In genomic region chr22:21642584-21643448, GRCh38 we compare ENCODE assay signal across 8 cellular contexts. TPM values are rescaled to one million over a fixed set of nuclear protein-coding genes. Genes with fewer than 3 reads are reported as not detected.
DNase-seq lines count a peak whose midpoint lies in the region; ATAC-seq and TF ChIP-seq lines count a peak whose summit lies in the region.

No MANE protein-coding gene starts in this region.

- 3% methylated on average over 18 of the region's 56 CpGs; no CpG with 5 or more reads in 1 of the 2 experiments for WGBS in IMR-90 (ENCODE audit: extremely low coverage in 2 of 2, insufficient read length in 1 of 2), 2 experiments

- H2BK5ac ChIP-seq in IMR-90 (ENCODE audit: low read depth, low read length, poor library complexity, severe bottlenecking), result no peak overlapping the region

- H3K4me1 ChIP-seq in IMR-90 (ENCODE audit: control insufficient read depth, insufficient read depth, low read length) (peaks cover 1% of the 10 kb centered on the region; the same call in 1 of the 2 replicates), rectal smooth muscle tissue (ENCODE audit: control insufficient read depth, insufficient read depth, low read length) (peaks cover 4% of the 10 kb centered on the region)

- H3K27ac Mint-ChIP-seq in activated naive CD8-positive, alpha-beta T cell, result peak overlapping the region; percentile 89

- TF ChIP-seq CTCF in IMR-90 (conservative IDR thresholded peaks at IDR 0.05; ENCODE audit: low read depth, low read length), result peak; percentile 62

- H3K4me1 Mint-ChIP-seq in activated naive CD8-positive, alpha-beta T cell (ENCODE audit: low read depth), result peaks cover 29% of the 10 kb centered on the region

- H3K27me3 Mint-ChIP-seq in activated naive CD8-positive, alpha-beta T cell, result no peaks in the 10 kb centered on the region

- H3K27ac ChIP-seq in IMR-90 (ENCODE audit: insufficient read depth, low read length) (peak overlapping the region; percentile 53; the same call in 1 of the 2 replicates), rectal smooth muscle tissue (ENCODE audit: low read depth, low read length) (peak overlapping the region; percentile 12)

- H2BK15ac ChIP-seq in IMR-90 (ENCODE audit: low read depth, low read length), result no peak overlapping the region

- peak; percentile 85 for DNase-seq in ELF-1 (ENCODE audit: low read depth, low spot score)
- DNase-seq in IMR-90, result peak; percentile 44
- DNase-seq in SHP77 (lab: John Stamatoyannopoulos, UW), result peak; percentile 65 to 70
- no peak for DNase-seq in left ventricle myocardium superior

- intact Hi-C loops in IMR-90 (cut with micrococcal nuclease), result no loop called here
- intact Hi-C loops in left ventricle myocardium superior (cut with micrococcal nuclease), result no loop called here

- H3K18ac ChIP-seq in IMR-90 (ENCODE audit: low read depth, low read length), result no peak overlapping the region

- peaks cover 6 to 27% of the 10 kb centered on the region in 2 experiments; a peak in 3 of 4 replicates for H3K79me1 ChIP-seq in IMR-90 (ENCODE audit: low read depth in 1 of 2, low read length in 2 of 2)

- H3K36me3 Mint-ChIP-seq in activated naive CD8-positive, alpha-beta T cell, result peaks cover 8% of the 10 kb centered on the region

- peak; percentile 60 for TF ChIP-seq RAD21 in IMR-90 (IDR thresholded peaks at IDR 0.05; ENCODE audit: low read length)

- peak overlapping the region; percentile 46; the same call in 1 of the 2 replicates for H3K23ac ChIP-seq in IMR-90 (ENCODE audit: low read depth, low read length)

- no peaks in the 10 kb centered on the region for H3K9me3 Mint-ChIP-seq in activated naive CD8-positive, alpha-beta T cell (ENCODE audit: low read depth)

- POLR2A ChIA-PET in IMR-90 (lab: Charles Lee; ENCODE audit: unreplicated experiment), result no interaction called here

- H3K4me2 ChIP-seq in IMR-90 (ENCODE audit: low read depth, low read length), result peak overlapping the region; percentile 90

- no peaks in the 10 kb centered on the region for H3K9me3 ChIP-seq in IMR-90 (ENCODE audit: control insufficient read depth, insufficient read depth, low read length)

- no peak overlapping the region for H4K5ac ChIP-seq in IMR-90 (ENCODE audit: low read depth, low read length)

- peak overlapping the region; percentile 93 for H3K4me3 Mint-ChIP-seq in activated naive CD8-positive, alpha-beta T cell

- no peak overlapping the region for H4K91ac ChIP-seq in IMR-90 (ENCODE audit: insufficient read depth, low read depth, low read length)

- ATAC-seq in IMR-90 (ENCODE audit: low read depth) (no peak), left ventricle myocardium superior (peak; percentile 8), HG03457 (IDR thresholded peaks at IDR 0.05; ENCODE audit: unreplicated experiment) (no peak), HG03521 (IDR thresholded peaks at IDR 0.05; ENCODE audit: unreplicated experiment) (no peak)

- in situ Hi-C loops in IMR-90 (cut with MboI; ENCODE audit: low sequenced_read_pairs), result no loop called here

- peaks cover 5% of the 10 kb centered on the region for H3K9me1 ChIP-seq in IMR-90 (ENCODE audit: insufficient read depth, low read length)

- H2AK9ac ChIP-seq in IMR-90 (replicated peaks; ENCODE audit: low read depth, low read length, poor library complexity), result peak overlapping the region; percentile 73

- no peak overlapping the region for H3K4ac ChIP-seq in IMR-90 (ENCODE audit: low read depth, low read length)

- no peak overlapping the region for H3K56ac ChIP-seq in IMR-90 (ENCODE audit: extremely low read depth, insufficient read depth, low read length)

- H2BK20ac ChIP-seq in IMR-90 (ENCODE audit: low read depth, low read length), result no peak overlapping the region

- H3K27me3 ChIP-seq in IMR-90 (ENCODE audit: control insufficient read depth, insufficient read depth, low read length) (no peaks in the 10 kb centered on the region), rectal smooth muscle tissue (ENCODE audit: control insufficient read depth, insufficient read depth, low read length) (no peaks in the 10 kb centered on the region)

- peak overlapping the region; percentile 98 for H2AFZ ChIP-seq in IMR-90 (replicated peaks; ENCODE audit: low read length, poor library complexity)

- TF ChIP-seq POLR2A in IMR-90 (IDR thresholded peaks at IDR 0.05; ENCODE audit: low read depth, low read length), result no peak

- no TSS peak for BruUV-seq in IMR-90 (replicated peaks; lab: Mats Ljungman, UMichigan)

- H4K20me1 ChIP-seq in IMR-90 (ENCODE audit: insufficient read depth, low read length), result peaks cover 14% of the 10 kb centered on the region

- H3K36me3 ChIP-seq in IMR-90 (ENCODE audit: control insufficient read depth, insufficient read depth, low read length) (peaks cover 5% of the 10 kb centered on the region), rectal smooth muscle tissue (ENCODE audit: control insufficient read depth, insufficient read depth, low read length) (no peaks in the 10 kb centered on the region)

- CTCF ChIA-PET in IMR-90 (lab: Yijun Ruan, JAX), result interaction anchor here (0.6 to 3.1 kb wide), 5 partner anchors 9 to 351 kb away, joined by 3 to 28 read pairs (median 3); partner anchors contain the start of gene YDJC

- H2AK5ac ChIP-seq in IMR-90 (ENCODE audit: low read depth, low read length), result no peak overlapping the region

- H3K4me3 ChIP-seq in IMR-90 (ENCODE audit: insufficient read depth, low read depth, low read length) (peak overlapping the region; percentile 87), rectal smooth muscle tissue (ENCODE audit: low read length) (peak overlapping the region; percentile 84)

- dilution Hi-C loops in IMR-90 (cut with HindIII; ENCODE audit: low sequenced_read_pairs, unreplicated experiment), result no loop called here

- H3K9ac ChIP-seq in IMR-90 (ENCODE audit: low read depth, low read length), result peak overlapping the region; percentile 73
- peak overlapping the region; percentile 27 for H3K9ac ChIP-seq in rectal smooth muscle tissue (ENCODE audit: low read length)

- peak overlapping the region; percentile 71 to 81; a peak in 2 of 4 replicates for H4K8ac ChIP-seq in IMR-90 (ENCODE audit: low read depth in 2 of 2, low read length in 2 of 2)

- no peak overlapping the region; the same call in 1 of the 2 replicates for H3K14ac ChIP-seq in IMR-90 (replicated peaks; ENCODE audit: low read depth, low read length)

- no peak overlapping the region for H2BK120ac ChIP-seq in IMR-90 (ENCODE audit: low read depth, low read length)

TF ChIP-seq in IMR-90, 13 proteins besides CTCF, POLR2A, EP300 and RAD21:
- no peak for TF ChIP-seq NFE2L2 (IDR thresholded peaks at IDR 0.05; ENCODE audit: low read depth, low read length)
- TF ChIP-seq BHLHE40 (IDR thresholded peaks at IDR 0.05; ENCODE audit: low read depth, low read length), result no peak
- peak; percentile 38 for TF ChIP-seq SMC3 (IDR thresholded peaks at IDR 0.05; ENCODE audit: low read depth, low read length)
- TF ChIP-seq MXI1 (IDR thresholded peaks at IDR 0.05; ENCODE audit: borderline replicate concordance, low read depth, low read length), result 0 out of 2 replicates have a peak, but pooled peaks have one; percentile 9

RNA-seq across cellular contexts. Expression of gene SDF2L1, which starts 0.7 kb away (rescaled TPM):
- total RNA-seq in IMR-90 (2012; rRNA removed), result 18.8 and 25.0 TPM in 2 replicates
- 51.1 and 72.6 TPM in 2 replicates for polyA plus RNA-seq in IMR-90 (2012; rRNA removed)
- polyA plus RNA-seq in IMR-90 (2012; cell fraction: cytosol; rRNA removed), result 93.6 and 121 TPM in 2 replicates
- polyA plus RNA-seq in IMR-90 (2012; cell fraction: nucleus; rRNA removed; ENCODE audit: low replicate concordance), result 11.1 and 41.3 TPM in 2 replicates
- total RNA-seq in left ventricle myocardium superior, result 17.9 TPM

RNA-seq across cellular contexts. Expression of gene CCDC116, which starts 10.3 kb away (rescaled TPM):
- total RNA-seq in IMR-90 (2012; rRNA removed) (under 0.01 TPM in 1 of 2 replicates, not detected in the other), left ventricle myocardium superior (not detected)
- 0.27 and 0.34 TPM in 2 replicates for polyA plus RNA-seq in IMR-90 (2012; rRNA removed)
- 0.10 and 0.84 TPM in 2 replicates for polyA plus RNA-seq in IMR-90 (2012; cell fraction: cytosol; rRNA removed)
- 3.5 and 7.3 TPM in 2 replicates for polyA plus RNA-seq in IMR-90 (2012; cell fraction: nucleus; rRNA removed; ENCODE audit: low replicate concordance)

RNA-seq across cellular contexts. Expression of gene YDJC, which starts 13.0 kb away (rescaled TPM):
- total RNA-seq in IMR-90 (2012; rRNA removed) (7.2 and 8.1 TPM in 2 replicates), left ventricle myocardium superior (4.9 TPM)
- 23.6 and 28.3 TPM in 2 replicates for polyA plus RNA-seq in IMR-90 (2012; rRNA removed)
- 31.1 and 51.1 TPM in 2 replicates for polyA plus RNA-seq in IMR-90 (2012; cell fraction: cytosol; rRNA removed)
- 21.4 and 64.3 TPM in 2 replicates for polyA plus RNA-seq in IMR-90 (2012; cell fraction: nucleus; rRNA removed; ENCODE audit: low replicate concordance)

RNA-seq across cellular contexts. Expression of gene PPIL2, which starts 23.0 kb away (rescaled TPM):
- total RNA-seq in IMR-90 (2012; rRNA removed) (20.6 and 21.4 TPM in 2 replicates), left ventricle myocardium superior (25.7 TPM)
- polyA plus RNA-seq in IMR-90 (2012; rRNA removed), result 59.9 and 62.1 TPM in 2 replicates
- polyA plus RNA-seq in IMR-90 (2012; cell fraction: cytosol; rRNA removed), result 29.9 and 41.9 TPM in 2 replicates
- polyA plus RNA-seq in IMR-90 (2012; cell fraction: nucleus; rRNA removed; ENCODE audit: low replicate concordance), result 190 and 219 TPM in 2 replicates
